Comparison of ENCODE assay signal across 8 cellular contexts in genomic region chr21:31604591-31605190, GRCh38. TPM values are rescaled to one million over a fixed set of nuclear protein-coding genes. Genes with fewer than 3 reads are reported as not detected.
A peak's percentile ranks its signal among the peaks of the same experiment; 100 is the strongest.
DNase-seq lines count a peak whose midpoint lies in the region; ATAC-seq and TF ChIP-seq lines count a peak whose summit lies in the region.

No MANE protein-coding gene starts in this region.

- H4K20me1 ChIP-seq in DND-41 (ENCODE audit: insufficient read depth, low read length): no peaks in the 10 kb centered on the region

- no peak for TF ChIP-seq POLR2A in breast epithelium (IDR thresholded peaks at IDR 0.05)

- H3K4me2 ChIP-seq in DND-41 (ENCODE audit: insufficient read depth, low read length): 0 out of 2 replicates have a peak overlapping the region, but pooled peaks have one; percentile 24

- H3K36me3 ChIP-seq in DND-41 (ENCODE audit: insufficient read depth, low read length): no peaks in the 10 kb centered on the region
- H3K36me3 ChIP-seq in WERI-Rb-1: no peaks in the 10 kb centered on the region
- no peaks in the 10 kb centered on the region for H3K36me3 ChIP-seq in breast epithelium

- TF ChIP-seq CTCF in DND-41 (IDR thresholded peaks at IDR 0.05; ENCODE audit: borderline replicate concordance, extremely low read depth, low read length, poor library complexity, severe bottlenecking) (peak; percentile 94), WERI-Rb-1 (IDR thresholded peaks at IDR 0.05; ENCODE audit: low read depth, low read length) (peak; percentile 73), breast epithelium (IDR thresholded peaks at IDR 0.05) (peak; percentile 72 to 80 (median 79))

- H3K27ac ChIP-seq in DND-41 (ENCODE audit: low read length) (no peak overlapping the region), WERI-Rb-1 (no peak overlapping the region), breast epithelium (no peak overlapping the region)

- no peak overlapping the region for H3K4me3 ChIP-seq in DND-41 (ENCODE audit: low read depth in 1 of 2, low read length in 2 of 2)
- H3K4me3 ChIP-seq in WERI-Rb-1 (ENCODE audit: low read depth, low read length): no peak overlapping the region
- H3K4me3 ChIP-seq in breast epithelium: no peak overlapping the region

- intact Hi-C loops in breast epithelium (cut with DNase I; ENCODE audit: low total_unique reads): no loop called here

- H3K9ac ChIP-seq in DND-41 (ENCODE audit: low read depth, low read length): no peak overlapping the region

- DNase-seq in DND-41 (peak; percentile 70), NCI-H2171 (lab: John Stamatoyannopoulos, UW) (peak; percentile 27), WERI-Rb-1 (peak; percentile 72), breast epithelium (ENCODE audit: low spot score in 2 of 2) (peak in 1 of 2 donors; percentile 70), islet precursor cell (peak; percentile 70), T1000 (lab: John Stamatoyannopoulos, UW) (no peak)
- DNase-seq in stimulated activated CD4-positive, alpha-beta T cell treated with anti-CD3 and anti-CD28 coated beads, Interleukin-1b, Interleukin-23, amount 100 ng/mL, for 24 hours (ENCODE audit: low read depth in 4 of 4, low spot score in 1 of 4): peak; percentile 47 to 65 (median 57)

- H3K9me3 ChIP-seq in DND-41 (ENCODE audit: insufficient read depth, low read length, severe bottlenecking): no peaks in the 10 kb centered on the region
- H3K9me3 ChIP-seq in WERI-Rb-1 (ENCODE audit: severe bottlenecking): no peaks in the 10 kb centered on the region
- H3K9me3 ChIP-seq in breast epithelium: no peaks in the 10 kb centered on the region

- H2AFZ ChIP-seq in DND-41 (ENCODE audit: low read depth, low read length): no peak overlapping the region; the same call in 1 of the 2 replicates

- no peaks in the 10 kb centered on the region for H3K79me2 ChIP-seq in DND-41 (ENCODE audit: insufficient read depth, low read length)

- H3K27me3 ChIP-seq in DND-41 (ENCODE audit: insufficient read depth, low read length, poor library complexity) (no peaks in the 10 kb centered on the region), WERI-Rb-1 (ENCODE audit: insufficient read depth, low read depth, severe bottlenecking) (no peaks in the 10 kb centered on the region), breast epithelium (no peaks in the 10 kb centered on the region)

- ATAC-seq in DND-41 (ENCODE audit: insufficient read depth, low read depth): peak; percentile 96
- ATAC-seq in HG02642 (IDR thresholded peaks at IDR 0.05; ENCODE audit: poor library complexity, unreplicated experiment): peak; percentile 69

- H3K4me1 ChIP-seq in DND-41 (ENCODE audit: insufficient read depth, low read length): no peaks in the 10 kb centered on the region
- no peaks in the 10 kb centered on the region for H3K4me1 ChIP-seq in breast epithelium

RNA-seq across cellular contexts. Expression of gene SOD1, which starts 54.8 kb away (rescaled TPM):
- total RNA-seq in breast epithelium: 100 to 1,000 TPM; 214 to 314 (median 218) TPM
